Comparison of ENCODE assay signal across 31 cellular contexts in the genomic region with DNA sequence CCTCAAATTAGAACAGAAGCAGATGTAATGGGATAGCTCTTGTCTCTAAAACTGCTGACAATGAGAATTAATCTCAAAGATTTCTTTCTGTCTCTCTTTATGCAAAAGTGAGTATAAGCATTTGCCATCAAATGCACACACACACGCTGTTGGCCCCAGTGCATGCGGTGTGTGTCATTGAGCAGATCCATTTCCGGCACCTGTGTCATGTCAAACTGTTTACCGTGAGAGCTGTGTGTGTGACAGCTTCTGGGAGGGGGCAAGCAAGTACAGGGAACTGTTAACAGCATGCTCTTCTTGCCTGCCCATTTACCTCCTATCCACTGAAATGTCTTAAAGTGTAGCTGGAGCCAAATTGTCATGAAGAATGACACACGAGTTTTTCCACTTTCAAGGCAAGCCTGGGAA.
DNase-seq lines count a peak whose midpoint lies in the region; ATAC-seq, FAIRE-seq and TF ChIP-seq lines count a peak whose summit lies in the region.
"Had no signal": no experiment of that assay in that cellular context is flagged by ENCODE, and none has a peak within 500 bp of the region (broad histone marks: within the 10 kb centered on the region; RNA-seq: fewer than 3 reads in every experiment).

No MANE protein-coding gene starts in this region.

- H3K4me2 ChIP-seq in K562 (ENCODE audit: insufficient read depth, low read length) (no peak overlapping the region), mesenchymal stem cell (ENCODE audit: low read length, poor library complexity, severe bottlenecking) (no peak overlapping the region)
- H3K4me2 ChIP-seq: smooth muscle cell had no signal

- intact Hi-C loops in K562 (cut with micrococcal nuclease) (no loop called here), lower lobe of right lung (cut with DNase I) (no loop called here)
- intact Hi-C loops in naive thymus-derived CD4-positive, alpha-beta T cell (cut with micrococcal nuclease): no loop called here

- peak overlapping the region in 1 of 2 experiments; percentile 76 for H3K18ac ChIP-seq in mesenchymal stem cell (ENCODE audit: low read depth in 1 of 2, low read length in 2 of 2)

- peak overlapping the region in 1 of 2 experiments; percentile 93 for H3K14ac ChIP-seq in mesenchymal stem cell (ENCODE audit: low read length in 2 of 2)

- no peak overlapping the region for H3K27ac Mint-ChIP-seq in naive thymus-derived CD4-positive, alpha-beta T cell
- H3K27ac Mint-ChIP-seq: activated naive CD8-positive, alpha-beta T cell treated with anti-CD3 and anti-CD28 coated beads, Interleukin-2, amount 10 ng/mL, durations not matched to agents 7 days and 5 days; activated T-cell treated with anti-CD3 and anti-CD28 coated beads, Interleukin-2, amount 50 U/mL, for 24 hours; CD14-positive monocyte; effector memory CD8-positive, alpha-beta T cell; IgD-negative memory B cell; natural killer cell treated with Interleukin-12 subunit alpha and Interleukin-12 subunit beta and Interleukin-15 and Interleukin-18, amount 100 ng/mL, for 72 hours; stimulated activated naive CD8-positive, alpha-beta T cell treated with anti-CD3 and anti-CD28 coated beads, Interleukin-15, Interleukin-2, amounts not matched to agents 100 ng/mL and 50 ng/mL, for 24 hours had no signal

- CTCF ChIA-PET in K562 (lab: Yijun Ruan, JAX; ENCODE audit: low intra/inter-chr PET ratio): no interaction called here
- CTCF ChIA-PET in naive thymus-derived CD4-positive, alpha-beta T cell (lab: Charles Lee): no interaction called here

- TF ChIP-seq POLR2A in K562 (conservative IDR thresholded peaks at IDR 0.05): no peak

- H3K9me1 ChIP-seq in K562 (ENCODE audit: control insufficient read depth, insufficient read depth, low read length): no peaks in the 10 kb centered on the region

- TF ChIP-seq RAD21 in K562 (CRISPR knock-in tag; conservative IDR thresholded peaks at IDR 0.05 in 1 of 2, IDR thresholded peaks at IDR 0.05 in 1 of 2): no peak

- H3K4me3 ChIP-seq in Jurkat, Clone E6-1 (ENCODE audit: low read length): no peak overlapping the region
- H3K4me3 ChIP-seq in K562 (no peak overlapping the region), mesenchymal stem cell (ENCODE audit: insufficient read depth in 1 of 2, low read depth in 1 of 2, low read length in 2 of 2) (no peak overlapping the region), lower lobe of right lung (no peak overlapping the region)
- no peak overlapping the region for H3K4me3 ChIP-seq in naive thymus-derived CD4-positive, alpha-beta T cell (ENCODE audit: low read length)
- H3K4me3 ChIP-seq: coronary artery, ovary, smooth muscle cell, testis had no signal

- peak; percentile 52 for DNase-seq in DMS53 (lab: John Stamatoyannopoulos, UW)
- DNase-seq in DMS53 treated with DMSO at 0.1 percent for 48 hours (lab: John Stamatoyannopoulos, UW; ENCODE audit: unreplicated experiment): no peak
- peak; percentile 34 for DNase-seq in Jurkat, Clone E6-1 (ENCODE audit: low read depth, low spot score)
- no peak for DNase-seq in K562 (ENCODE audit: extremely low read depth in 1 of 4, low spot score in 3 of 4)
- peak; percentile 43 for DNase-seq in mesenchymal stem cell
- DNase-seq in stimulated activated naive CD8-positive, alpha-beta T cell treated with anti-CD3 and anti-CD28 coated beads, Interleukin-15, Interleukin-2, amounts not matched to agents 100 U/mL and 50 U/mL, for 24 hours: no peak
- no peak for DNase-seq in lower lobe of right lung
- no peak for DNase-seq in naive thymus-derived CD4-positive, alpha-beta T cell
- DNase-seq: activated gamma-delta T cell treated with Interleukin-2 at 50 U/mL for 16 hours; activated naive CD8-positive, alpha-beta T cell treated with anti-CD3 and anti-CD28 coated beads, Interleukin-2, amount 10 ng/mL, durations not matched to agents 7 days and 5 days; activated T-cell treated with anti-CD3 and anti-CD28 coated beads, Interleukin-2, amount 50 U/mL, for 24 hours; aorta; caudate nucleus; DMS79 treated with DMSO at 0.1 percent for 48 hours; effector memory CD8-positive, alpha-beta T cell; erythroblast; GDM1; NCI-H1092; NCI-H2029 treated with DMSO at 0.1 percent for 48 hours; NCI-H345; ovary; T-helper 2 cell; testis had no signal

- no peak overlapping the region for H2BK5ac ChIP-seq in mesenchymal stem cell (ENCODE audit: low read depth, low read length, poor library complexity, severe bottlenecking)

- no peak overlapping the region for H4K91ac ChIP-seq in mesenchymal stem cell (ENCODE audit: low read length)

- peaks cover 0 to 2% (median 0%) of the 10 kb centered on the region in 7 donors for H3K4me1 Mint-ChIP-seq in naive thymus-derived CD4-positive, alpha-beta T cell
- H3K4me1 Mint-ChIP-seq: activated naive CD8-positive, alpha-beta T cell treated with anti-CD3 and anti-CD28 coated beads, Interleukin-2, amount 10 ng/mL, durations not matched to agents 7 days and 5 days; CD14-positive monocyte; IgD-negative memory B cell had no signal

- H3K27me3 Mint-ChIP-seq in naive thymus-derived CD4-positive, alpha-beta T cell: no peaks in the 10 kb centered on the region
- H3K27me3 Mint-ChIP-seq: activated naive CD8-positive, alpha-beta T cell treated with anti-CD3 and anti-CD28 coated beads, Interleukin-2, amount 10 ng/mL, durations not matched to agents 7 days and 5 days; activated T-cell treated with anti-CD3 and anti-CD28 coated beads, Interleukin-2, amount 50 U/mL, for 24 hours; effector memory CD8-positive, alpha-beta T cell; IgD-negative memory B cell; natural killer cell treated with Interleukin-12 subunit alpha and Interleukin-12 subunit beta and Interleukin-15 and Interleukin-18, amount 100 ng/mL, for 72 hours; stimulated activated naive CD8-positive, alpha-beta T cell treated with anti-CD3 and anti-CD28 coated beads, Interleukin-15, Interleukin-2, amounts not matched to agents 100 ng/mL and 50 ng/mL, for 24 hours had no signal

- H3K79me1 ChIP-seq in mesenchymal stem cell (replicated peaks; ENCODE audit: low read length, poor library complexity, severe bottlenecking): no peaks in the 10 kb centered on the region

- H3K27me3 ChIP-seq in K562 (ENCODE audit: control insufficient read depth in 2 of 2, insufficient read depth in 2 of 2, low read length in 2 of 2) (no peaks in the 10 kb centered on the region), mesenchymal stem cell (ENCODE audit: control insufficient read depth in 1 of 2, insufficient read depth in 1 of 2, low read length in 2 of 2) (no peaks in the 10 kb centered on the region), lower lobe of right lung (ENCODE audit: low read depth) (no peaks in the 10 kb centered on the region)
- no peaks in the 10 kb centered on the region for H3K27me3 ChIP-seq in naive thymus-derived CD4-positive, alpha-beta T cell (ENCODE audit: control insufficient read depth in 2 of 2, insufficient read depth in 2 of 2, low read length in 2 of 2)
- H3K27me3 ChIP-seq: ovary, testis had no signal

- H2BK15ac ChIP-seq in mesenchymal stem cell (ENCODE audit: low read depth, poor library complexity, severe bottlenecking): no peak overlapping the region

- H2BK12ac ChIP-seq in mesenchymal stem cell (ENCODE audit: low read length in 2 of 2): no peak overlapping the region

- H3K9ac ChIP-seq in K562 (ENCODE audit: insufficient read depth in 1 of 2, low read depth in 2 of 2, low read length in 2 of 2) (no peak overlapping the region), mesenchymal stem cell (ENCODE audit: low read length) (no peak overlapping the region)

- POLR2A ChIA-PET in K562 (lab: Yijun Ruan, JAX): no interaction called here
- POLR2A ChIA-PET in naive thymus-derived CD4-positive, alpha-beta T cell (lab: Charles Lee): no interaction called here

- no peak overlapping the region for H3K4ac ChIP-seq in mesenchymal stem cell (ENCODE audit: low read depth in 1 of 2, low read length in 2 of 2)

- in situ Hi-C loops in K562 (cut with MboI): no loop called here

- no peak for FAIRE-seq in K562 (lab: Jason Lieb, UNC)
- FAIRE-seq: islet of Langerhans had no signal

- TF ChIP-seq CTCF in K562 (IDR thresholded peaks at IDR 0.05 in 2 of 3, conservative IDR thresholded peaks at IDR 0.05 in 1 of 3; ENCODE audit: insufficient read depth in 2 of 3, low read depth in 1 of 3, low read length in 3 of 3) (no peak), lower lobe of right lung (IDR thresholded peaks at IDR 0.05) (no peak)

- H3K9me3 Mint-ChIP-seq in naive thymus-derived CD4-positive, alpha-beta T cell: peaks cover 0 to 9% (median 3%) of the 10 kb centered on the region in 11 donors

- no peaks in the 10 kb centered on the region for H3K79me2 ChIP-seq in K562 (ENCODE audit: control insufficient read depth, insufficient read depth, low read length)

- no TSS peak for BruUV-seq in K562 (replicated peaks; lab: Mats Ljungman, UMichigan)

- no peak for ATAC-seq in K562
- ATAC-seq in stimulated activated naive CD8-positive, alpha-beta T cell treated with anti-CD3 and anti-CD28 coated beads, Interleukin-15, Interleukin-2, amounts not matched to agents 100 U/mL and 50 U/mL, for 24 hours: no peak
- no peak for ATAC-seq in lower lobe of right lung
- ATAC-seq in naive thymus-derived CD4-positive, alpha-beta T cell: no peak
- ATAC-seq: effector memory CD8-positive, alpha-beta T cell; natural killer cell treated with Interleukin-12 subunit alpha and Interleukin-12 subunit beta and Interleukin-15 and Interleukin-18, amount 100 ng/mL, for 72 hours had no signal

- WGBS in K562 (ENCODE audit: insufficient coverage, low coverage, missing lambda C conversion rate): 0% methylated on average over 5 of the region's 5 CpGs
- WGBS in mesenchymal stem cell: 8% methylated on average over 5 of the region's 5 CpGs

- no peaks in the 10 kb centered on the region for H4K20me1 ChIP-seq in K562 (replicated peaks; ENCODE audit: control insufficient read depth, insufficient read depth, low read length)

- H3K36me3 ChIP-seq in K562 (ENCODE audit: control insufficient read depth, insufficient read depth, low read length) (no peaks in the 10 kb centered on the region), mesenchymal stem cell (ENCODE audit: control insufficient read depth in 1 of 2, insufficient read depth in 2 of 2, low read depth in 1 of 2, low read length in 2 of 2) (no peaks in the 10 kb centered on the region), lower lobe of right lung (no peaks in the 10 kb centered on the region)
- H3K36me3 ChIP-seq in naive thymus-derived CD4-positive, alpha-beta T cell (ENCODE audit: control insufficient read depth in 2 of 3, insufficient read depth in 3 of 3, low read length in 3 of 3): no peaks in the 10 kb centered on the region
- H3K36me3 ChIP-seq: ovary had no signal

- no peak overlapping the region for H3K23ac ChIP-seq in mesenchymal stem cell (ENCODE audit: low read length in 2 of 2)

- H3K36me3 Mint-ChIP-seq in naive thymus-derived CD4-positive, alpha-beta T cell: no peaks in the 10 kb centered on the region
- H3K36me3 Mint-ChIP-seq: activated naive CD8-positive, alpha-beta T cell treated with anti-CD3 and anti-CD28 coated beads, Interleukin-2, amount 10 ng/mL, durations not matched to agents 7 days and 5 days; CD14-positive monocyte; IgD-negative memory B cell; natural killer cell treated with Interleukin-12 subunit alpha and Interleukin-12 subunit beta and Interleukin-15 and Interleukin-18, amount 100 ng/mL, for 72 hours had no signal

- no peaks in the 10 kb centered on the region for H3K4me1 ChIP-seq in K562 (replicated peaks in 1 of 2; ENCODE audit: control insufficient read depth in 2 of 2, insufficient read depth in 2 of 2, low read length in 2 of 2)
- no peaks in the 10 kb centered on the region for H3K4me1 ChIP-seq in mesenchymal stem cell (ENCODE audit: control insufficient read depth, insufficient read depth, low read depth, low read length)
- no peaks in the 10 kb centered on the region for H3K4me1 ChIP-seq in lower lobe of right lung
- no peaks in the 10 kb centered on the region for H3K4me1 ChIP-seq in naive thymus-derived CD4-positive, alpha-beta T cell (ENCODE audit: control insufficient read depth in 2 of 2, insufficient read depth in 2 of 2, low read length in 2 of 2)
- H3K4me1 ChIP-seq: testis had no signal

- no peak overlapping the region for H2AK5ac ChIP-seq in mesenchymal stem cell (ENCODE audit: low read length, severe bottlenecking)

- H3K27ac ChIP-seq in K562 (ENCODE audit: extremely low read depth, low read depth, low read length): no peak overlapping the region
- no peak overlapping the region for H3K27ac ChIP-seq in mesenchymal stem cell (ENCODE audit: low read length, poor library complexity, severe bottlenecking)
- no peak overlapping the region for H3K27ac ChIP-seq in lower lobe of right lung
- no peak overlapping the region for H3K27ac ChIP-seq in naive thymus-derived CD4-positive, alpha-beta T cell (ENCODE audit: low read depth, low read length)
- H3K27ac ChIP-seq: 22Rv1, coronary artery, ovary, testis had no signal

- H3K4me3 Mint-ChIP-seq in naive thymus-derived CD4-positive, alpha-beta T cell: peak overlapping the region in 1 of 10 donors; percentile 4
- H3K4me3 Mint-ChIP-seq: activated naive CD8-positive, alpha-beta T cell treated with anti-CD3 and anti-CD28 coated beads, Interleukin-2, amount 10 ng/mL, durations not matched to agents 7 days and 5 days; activated T-cell treated with anti-CD3 and anti-CD28 coated beads, Interleukin-2, amount 50 U/mL, for 24 hours; CD14-positive monocyte; effector memory CD8-positive, alpha-beta T cell; IgD-negative memory B cell; natural killer cell treated with Interleukin-12 subunit alpha and Interleukin-12 subunit beta and Interleukin-15 and Interleukin-18, amount 100 ng/mL, for 72 hours; stimulated activated naive CD8-positive, alpha-beta T cell treated with anti-CD3 and anti-CD28 coated beads, Interleukin-15, Interleukin-2, amounts not matched to agents 100 ng/mL and 50 ng/mL, for 24 hours had no signal

- no peak overlapping the region for H2BK120ac ChIP-seq in mesenchymal stem cell (ENCODE audit: low read depth, low read length)

- no peak overlapping the region for H4K8ac ChIP-seq in mesenchymal stem cell (ENCODE audit: low read length)

- H3K9me3 ChIP-seq in K562 (replicated peaks; ENCODE audit: control insufficient read depth, insufficient read depth, low read depth, low read length) (no peaks in the 10 kb centered on the region; the same call in 1 of the 2 replicates), mesenchymal stem cell (ENCODE audit: control insufficient read depth, low read length) (no peaks in the 10 kb centered on the region), lower lobe of right lung (no peaks in the 10 kb centered on the region)
- peaks cover 0 to 5% (median 0%) of the 10 kb centered on the region in 3 experiments for H3K9me3 ChIP-seq in naive thymus-derived CD4-positive, alpha-beta T cell (ENCODE audit: control insufficient read depth in 2 of 3, low read length in 3 of 3)
- H3K9me3 ChIP-seq: ovary, testis had no signal

- H2AFZ ChIP-seq in K562 (ENCODE audit: low read depth, low read length): no peak overlapping the region
- peak overlapping the region; percentile 94 for H2AFZ ChIP-seq in mesenchymal stem cell (ENCODE audit: low read depth, low read length)

- TF ChIP-seq EP300 in K562 (IDR thresholded peaks at IDR 0.05; ENCODE audit: low read length): no peak

Comparison
In these comparisons a context has a peak if more than half of its experiments do, and no peak if none do; other contexts are left out.
1. DNase-seq: peak in DMS53 (single experiment), Jurkat, Clone E6-1 (single experiment) and mesenchymal stem cell (single experiment); none in DMS53 treated with DMSO at 0.1 percent for 48 hours (single experiment), K562 (0 of 4), stimulated activated naive CD8-positive, alpha-beta T cell treated with anti-CD3 and anti-CD28 coated beads, Interleukin-15, Interleukin-2, amounts not matched to agents 100 U/mL and 50 U/mL, for 24 hours (single experiment), lower lobe of right lung (single experiment) and naive thymus-derived CD4-positive, alpha-beta T cell (0 of 9).